In the genomic region with DNA sequence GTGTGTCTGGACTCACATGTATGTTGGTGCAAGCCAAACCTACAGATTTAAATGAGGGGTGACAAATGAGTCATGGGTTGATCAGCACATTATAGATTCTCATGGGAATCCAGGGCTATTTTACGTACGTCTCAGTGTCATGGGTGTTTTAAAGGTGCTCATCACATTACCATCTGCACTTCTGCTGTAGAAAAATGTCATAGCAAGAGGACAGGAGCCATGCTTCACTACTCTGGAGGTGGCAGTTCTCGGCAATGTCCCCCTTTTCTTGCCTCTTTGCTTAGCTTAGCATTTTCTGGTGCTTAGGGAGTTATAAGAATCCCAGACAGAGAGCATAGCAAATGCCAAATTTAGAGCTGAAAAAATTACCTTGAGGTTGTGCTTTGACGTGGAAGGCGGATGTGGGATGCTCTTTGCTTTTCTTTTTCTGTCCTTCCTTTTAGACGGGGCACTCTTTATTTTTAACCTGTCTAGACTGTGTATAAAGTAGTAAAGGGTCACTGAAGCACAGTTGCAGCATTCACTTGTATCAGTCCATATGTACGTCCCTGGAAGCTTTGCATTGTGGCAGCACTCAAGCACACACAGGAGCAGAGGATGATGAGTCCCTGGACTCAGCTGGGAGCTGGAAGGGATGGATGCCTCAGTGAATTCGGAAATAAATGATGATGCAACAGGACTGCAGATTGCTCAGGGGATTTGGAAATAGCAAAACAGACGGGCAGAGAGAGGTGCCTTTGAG, we compare ENCODE assay signal across 12 cellular contexts.
DNase-seq lines count a peak whose midpoint lies in the region; ATAC-seq and TF ChIP-seq lines count a peak whose summit lies in the region.
"Had no signal": no experiment of that assay in that cellular context is flagged by ENCODE, and none has a peak within 500 bp of the region (broad histone marks: within the 10 kb centered on the region; RNA-seq: fewer than 3 reads in every experiment).

No MANE protein-coding gene starts in this region.

- peaks cover 2% of the 10 kb centered on the region for H3K9me3 Mint-ChIP-seq in glutamatergic neuron (ENCODE audit: unreplicated experiment)

- H3K27ac Mint-ChIP-seq in glutamatergic neuron (ENCODE audit: unreplicated experiment): peak overlapping the region; percentile 20
- H3K27ac Mint-ChIP-seq: neural progenitor cell had no signal

- intact Hi-C loops in Right ventricle myocardium superior (cut with DNase I): no loop called here

- peak; percentile 58 for ATAC-seq in GM18511 (IDR thresholded peaks at IDR 0.05; ENCODE audit: unreplicated experiment)
- ATAC-seq in GM21723 (IDR thresholded peaks at IDR 0.05; ENCODE audit: unreplicated experiment): peak; percentile 89
- ATAC-seq in HG03571 (IDR thresholded peaks at IDR 0.05; ENCODE audit: unreplicated experiment): peak; percentile 59
- no peak for ATAC-seq in Right ventricle myocardium superior (ENCODE audit: poor library complexity)

- no peak for TF ChIP-seq CTCF in glutamatergic neuron (IDR thresholded peaks at IDR 0.05; ENCODE audit: partially characterized antibody, unreplicated experiment)

- H3K4me3 Mint-ChIP-seq in glutamatergic neuron (ENCODE audit: unreplicated experiment): no peak overlapping the region
- H3K4me3 Mint-ChIP-seq: neural progenitor cell had no signal

- H3K4me1 Mint-ChIP-seq in glutamatergic neuron (ENCODE audit: low read depth, unreplicated experiment): peaks cover 14% of the 10 kb centered on the region

- DNase-seq in glutamatergic neuron (no peak), Right ventricle myocardium superior (no peak), NCI-H2227 treated with DMSO at 0.1 percent for 48 hours (lab: John Stamatoyannopoulos, UW) (no peak), CD1c-positive myeloid dendritic cell (ENCODE audit: extremely low spot score) (no peak)
- DNase-seq in activated CD4-positive, alpha-beta T cell treated with anti-CD3 and anti-CD28 coated beads, Interleukin-2, amount 50 U/mL, for 4 hours: no peak
- DNase-seq: brain microvascular endothelial cell, EL, uterus had no signal

- H3K27me3 Mint-ChIP-seq in glutamatergic neuron (ENCODE audit: unreplicated experiment): no peaks in the 10 kb centered on the region

- no peaks in the 10 kb centered on the region for H3K36me3 Mint-ChIP-seq in glutamatergic neuron (ENCODE audit: unreplicated experiment)
- H3K36me3 Mint-ChIP-seq: neural progenitor cell had no signal
